Comparison of ENCODE assay signal across 25 cellular contexts in genomic region chr4:39750216-39750615, GRCh38.
"Had no signal": no experiment of that assay in that cellular context is flagged by ENCODE, and none has a peak within 500 bp of the region (broad histone marks: within the 10 kb centered on the region; RNA-seq: fewer than 3 reads in every experiment).

No MANE protein-coding gene starts in this region.

- H3K4me2 ChIP-seq: neural progenitor cell had no signal

- H3K79me2 ChIP-seq: parathyroid adenoma had no signal

- H3K4me1 ChIP-seq: neural progenitor cell, parathyroid adenoma, prostate gland, right lobe of liver, thyroid gland, tibial nerve, vagina had no signal

- DNase-seq: naive thymus-derived CD4-positive, alpha-beta T cell; natural killer cell; occipital lobe; ovary; right cardiac atrium; right lobe of liver; sigmoid colon; small intestine; stimulated activated CD4-positive, alpha-beta T cell treated with anti-CD3 and anti-CD28 coated beads, Interleukin-15, amount 100 ng/mL, for 24 hours; stimulated activated CD4-positive, alpha-beta T cell treated with anti-CD3 and anti-CD28 coated beads, Interleukin-2, amount 100 ng/mL, for 24 hours; stimulated activated CD4-positive, alpha-beta T cell treated with anti-CD3 and anti-CD28 coated beads, Interleukin-2, amount 100 ng/mL, for 48 hours; stimulated activated CD4-positive, alpha-beta T cell treated with anti-CD3 and anti-CD28 coated beads, Interleukin-4, amount 100 ng/mL, for 24 hours; stimulated activated naive B cell treated with anti-CD40 and anti-IgM and Interleukin-4, amounts not matched to agents 10 μg/mL and 1 μg/mL and 100 μg/mL, for 72 hours; stimulated activated naive CD4-positive, alpha-beta T cell treated with Interleukin-2 at 50 U/mL for 16 hours; stomach; thyroid gland; trophoblast cell; upper lobe of left lung had no signal

- H3K36me3 ChIP-seq: ovary, prostate gland had no signal

- FAIRE-seq: small intestine had no signal

- ATAC-seq: naive thymus-derived CD4-positive, alpha-beta T cell; natural killer cell; right cardiac atrium; right lobe of liver; stimulated activated effector memory CD8-positive, alpha-beta T cell treated with anti-CD3 and anti-CD28 coated beads, Interleukin-12 subunit alpha, Interleukin-12 subunit beta, amount 100 ng/mL, for 72 hours; stimulated activated naive B cell treated with anti-CD40 and anti-IgM and Interleukin-4, amounts not matched to agents 10 μg/mL and 1 μg/mL and 100 μg/mL, for 72 hours had no signal

- H3K9me3 ChIP-seq: ovary, prostate gland, right lobe of liver, sigmoid colon, stomach, thoracic aorta, thyroid gland, tibial nerve, upper lobe of left lung, vagina had no signal

- H3K9ac ChIP-seq: neural progenitor cell, parathyroid adenoma had no signal

- H3K27me3 ChIP-seq: neural progenitor cell, ovary, right lobe of liver, sigmoid colon, stomach, thyroid gland, tibial nerve, upper lobe of left lung, vagina had no signal

- H3K27ac ChIP-seq: neural progenitor cell, ovary, parathyroid adenoma, prostate gland, right lobe of liver, sigmoid colon, stomach, thoracic aorta, thyroid gland, tibial nerve, upper lobe of left lung, vagina had no signal

- H2AFZ ChIP-seq: neural progenitor cell, parathyroid adenoma had no signal

- H3K4me3 ChIP-seq: neural progenitor cell, ovary, prostate gland, right lobe of liver, sigmoid colon, stomach, thoracic aorta, thyroid gland, tibial nerve, upper lobe of left lung, vagina had no signal
